9 cellular contexts compared by ENCODE assay signal in the genomic region with DNA sequence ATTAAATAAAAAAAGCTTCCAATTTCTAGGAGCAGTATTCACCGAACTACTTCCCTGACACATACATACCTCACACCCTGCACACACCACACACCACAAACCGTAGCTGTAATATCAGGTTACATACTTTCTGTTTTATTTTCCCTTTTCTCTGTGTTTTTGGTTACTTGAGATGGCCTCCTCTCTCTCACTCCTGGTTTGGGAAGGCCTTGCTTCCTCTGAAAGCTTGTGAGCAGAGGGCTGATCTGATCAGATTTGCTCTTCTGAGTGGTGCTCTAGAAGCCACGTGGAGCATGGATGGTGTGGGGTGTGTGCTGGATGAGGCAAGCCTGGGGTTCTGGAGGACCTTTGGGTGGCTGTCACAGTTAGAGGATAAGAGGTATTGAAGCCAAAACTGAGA. TPM values are rescaled to one million over a fixed set of nuclear protein-coding genes. Genes with fewer than 3 reads are reported as not detected.
DNase-seq lines count a peak whose midpoint lies in the region; ATAC-seq and TF ChIP-seq lines count a peak whose summit lies in the region.
"Had no signal": no experiment of that assay in that cellular context is flagged by ENCODE, and none has a peak within 500 bp of the region (broad histone marks: within the 10 kb centered on the region; RNA-seq: fewer than 3 reads in every experiment).

No MANE protein-coding gene starts in this region.

- peaks cover 11 to 28% (median 17%) of the 10 kb centered on the region in 3 donors for H3K36me3 ChIP-seq in tibial artery

- no peak overlapping the region for H3K4me3 ChIP-seq in tibial artery

- TF ChIP-seq CTCF in tibial artery (IDR thresholded peaks at IDR 0.05): no peak

- no peaks in the 10 kb centered on the region for H3K27me3 ChIP-seq in tibial artery

- peak; percentile 73 for DNase-seq in HT1080 (ENCODE audit: low read depth)
- peak; percentile 82 for DNase-seq in fibroblast of peridontal ligament (ENCODE audit: extremely low read depth)
- no peak for DNase-seq in tibial artery
- DNase-seq in nucleus accumbens (lab: John Stamatoyannopoulos, UW): no peak
- DNase-seq in SW480 (ENCODE audit: low spot score): no peak
- no peak for DNase-seq in sciatic nerve (ENCODE audit: low spot score)

- no peaks in the 10 kb centered on the region for H3K9me3 ChIP-seq in tibial artery

- ATAC-seq in GM18498 (IDR thresholded peaks at IDR 0.05; ENCODE audit: unreplicated experiment) (peak; percentile 97), GM21576 (IDR thresholded peaks at IDR 0.05; ENCODE audit: unreplicated experiment) (peak; percentile 93), sciatic nerve (no peak)
- ATAC-seq: HCT116 had no signal

- intact Hi-C loops in tibial artery (cut with DNase I; ENCODE audit: low total_unique reads) (no loop called here), sciatic nerve (cut with DNase I) (no loop called here)

- peaks cover 0 to 19% (median 3%) of the 10 kb centered on the region in 4 donors for H3K4me1 ChIP-seq in tibial artery

- H3K27ac ChIP-seq in tibial artery: no peak overlapping the region

RNA-seq across cellular contexts. Expression of gene UTRN, which starts 20.9 kb away (rescaled TPM):
- 26.0 and 34.3 TPM in 2 replicates for total RNA-seq in HT1080 (2014; rRNA removed; shearing (Covaris generic))
- polyA plus RNA-seq in HT1080 (2015; cell fraction: cytosol; rRNA removed): 8.1 and 10.1 TPM in 2 replicates
- 74.9 and 82.3 TPM in 2 replicates for polyA plus RNA-seq in HT1080 (2015; cell fraction: nucleus; rRNA removed)
- 594 TPM for total RNA-seq in sciatic nerve

Comparison
In these comparisons a context has a peak if more than half of its experiments do, and no peak if none do; other contexts are left out.
1. DNase-seq: peak in HT1080 (single experiment) and fibroblast of peridontal ligament (single experiment); none in tibial artery (0 of 2), nucleus accumbens (0 of 56), SW480 (single experiment) and sciatic nerve (single experiment).
2. RNA of gene UTRN, which starts 20.9 kb away (total RNA-seq): 594 TPM in sciatic nerve (single experiment); 26.0 to 34.3 TPM in HT1080; every median in the first group is over 10 times any median in the second.